12 cellular contexts compared by ENCODE assay signal in the genomic region with DNA sequence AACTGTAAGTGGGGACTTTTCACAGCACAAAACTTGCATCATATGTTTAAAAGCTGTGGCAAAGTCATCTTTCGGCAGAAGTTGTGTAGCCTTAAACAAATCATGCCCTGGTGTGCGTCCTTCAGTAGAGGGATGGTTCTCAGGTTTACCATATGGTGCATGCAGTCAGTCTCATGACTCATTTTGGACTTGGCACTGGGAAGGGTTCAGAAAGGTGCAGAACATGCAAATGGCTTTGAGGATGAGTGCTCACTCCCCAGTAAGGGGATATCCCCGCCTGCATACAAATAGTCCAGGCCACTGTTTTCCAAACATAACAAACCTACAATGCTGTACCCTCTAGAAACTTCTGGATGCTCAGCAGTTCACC.
DNase-seq lines count a peak whose midpoint lies in the region; ATAC-seq, FAIRE-seq and TF ChIP-seq lines count a peak whose summit lies in the region.
"Had no signal": no experiment of that assay in that cellular context is flagged by ENCODE, and none has a peak within 500 bp of the region (broad histone marks: within the 10 kb centered on the region; RNA-seq: fewer than 3 reads in every experiment).

No MANE protein-coding gene starts in this region.

- no peak overlapping the region for H4K8ac ChIP-seq in mesendoderm (ENCODE audit: low read depth, low read length)

- no peaks in the 10 kb centered on the region for H3K79me1 ChIP-seq in mesendoderm (ENCODE audit: low read length)

- H3K4ac ChIP-seq in mesendoderm (ENCODE audit: low read depth, low read length), result no peak overlapping the region

- CTCF ChIA-PET in CD4-positive, alpha-beta T cell (lab: Charles Lee), result no interaction called here
- CTCF ChIA-PET in activated naive CD4-positive, alpha-beta T cell treated with anti-CD3 and anti-CD28 coated beads for 36 hours (lab: Charles Lee), result interaction anchor here (0.6 kb wide), 1 partner anchor 645 kb away, joined by 3 read pairs; no protein-coding TSS in a partner anchor

- no peaks in the 10 kb centered on the region for H3K36me3 ChIP-seq in mesendoderm (ENCODE audit: control insufficient read depth, insufficient read depth, low read length)

- no peak overlapping the region for H3K4me3 Mint-ChIP-seq in CD4-positive, alpha-beta T cell
- no peak overlapping the region for H3K4me3 Mint-ChIP-seq in activated naive CD4-positive, alpha-beta T cell treated with anti-CD3 and anti-CD28 coated beads for 36 hours
- H3K4me3 Mint-ChIP-seq: nephron; stimulated activated naive CD8-positive, alpha-beta T cell treated with anti-CD3 and anti-CD28 coated beads, Interleukin-15, amount 100 ng/mL, for 72 hours had no signal

- no peaks in the 10 kb centered on the region for H3K4me1 ChIP-seq in mesendoderm (ENCODE audit: control insufficient read depth, low read depth, low read length)

- H3K27me3 Mint-ChIP-seq in CD4-positive, alpha-beta T cell, result peaks cover 6% of the 10 kb centered on the region
- H3K27me3 Mint-ChIP-seq in activated naive CD4-positive, alpha-beta T cell treated with anti-CD3 and anti-CD28 coated beads for 36 hours (ENCODE audit: low read depth), result peaks cover 19% of the 10 kb centered on the region
- H3K27me3 Mint-ChIP-seq: stimulated activated naive CD8-positive, alpha-beta T cell treated with anti-CD3 and anti-CD28 coated beads, Interleukin-15, amount 100 ng/mL, for 72 hours had no signal

- FAIRE-seq in GM12892 (lab: Jason Lieb, UNC), result peak; percentile 87

- no peak overlapping the region for H3K23ac ChIP-seq in mesendoderm (ENCODE audit: low read length)

- H3K18ac ChIP-seq in mesendoderm (ENCODE audit: low read length), result no peak overlapping the region

- no peaks in the 10 kb centered on the region for H3K36me3 Mint-ChIP-seq in CD4-positive, alpha-beta T cell (ENCODE audit: low read depth)
- H3K36me3 Mint-ChIP-seq in activated naive CD4-positive, alpha-beta T cell treated with anti-CD3 and anti-CD28 coated beads for 36 hours (ENCODE audit: low read depth), result no peaks in the 10 kb centered on the region

- intact Hi-C loops in CD4-positive, alpha-beta T cell (cut with DNase I, micrococcal nuclease), result no loop called here
- intact Hi-C loops in activated naive CD4-positive, alpha-beta T cell treated with anti-CD3 and anti-CD28 coated beads for 36 hours (cut with micrococcal nuclease), result no loop called here

- H3K9ac ChIP-seq in mesendoderm (ENCODE audit: low read length), result no peak overlapping the region

- no peak overlapping the region for H3K56ac ChIP-seq in mesendoderm (ENCODE audit: low read length)

- peak; percentile 16 for DNase-seq in GM12892 (ENCODE audit: insufficient read length)
- no peak for DNase-seq in ecto neural progenitor cell (ENCODE audit: low spot score)
- DNase-seq in mesendoderm, result no peak
- DNase-seq in CD4-positive, alpha-beta T cell, result no peak
- no peak for DNase-seq in activated naive CD4-positive, alpha-beta T cell treated with anti-CD3 and anti-CD28 coated beads for 36 hours
- DNase-seq: amygdala; stimulated activated naive CD8-positive, alpha-beta T cell treated with anti-CD3 and anti-CD28 coated beads, Interleukin-15, amount 100 ng/mL, for 72 hours had no signal

- no peak overlapping the region for H2AK5ac ChIP-seq in mesendoderm (ENCODE audit: low read length)

- no peak overlapping the region for H3K27ac ChIP-seq in mesendoderm (ENCODE audit: low read depth, low read length)
- no peak overlapping the region for H3K27ac ChIP-seq in CD4-positive, alpha-beta T cell (ENCODE audit: low read depth, low read length)
- H3K27ac ChIP-seq: SK-N-MC had no signal

- no peak overlapping the region for H3K4me3 ChIP-seq in mesendoderm (ENCODE audit: low read length)
- H3K4me3 ChIP-seq: SK-N-MC had no signal

- H4K5ac ChIP-seq in mesendoderm (ENCODE audit: low read length), result no peak overlapping the region

- no peak overlapping the region for H2BK15ac ChIP-seq in mesendoderm (replicated peaks; ENCODE audit: low read depth)

- WGBS in mesendoderm (ENCODE audit: extremely low coverage, insufficient coverage, low lambda C conversion rate), result no CpG with 5 or more reads among the region's 3 CpGs

- H3K27ac Mint-ChIP-seq in CD4-positive, alpha-beta T cell, result no peak overlapping the region
- H3K27ac Mint-ChIP-seq in activated naive CD4-positive, alpha-beta T cell treated with anti-CD3 and anti-CD28 coated beads for 36 hours, result no peak overlapping the region
- H3K27ac Mint-ChIP-seq: nephron; stimulated activated naive CD8-positive, alpha-beta T cell treated with anti-CD3 and anti-CD28 coated beads, Interleukin-15, amount 100 ng/mL, for 72 hours had no signal

- peak; percentile 85 for ATAC-seq in GM19438 (IDR thresholded peaks at IDR 0.05; ENCODE audit: low read depth, unreplicated experiment)
- peak; percentile 89 for ATAC-seq in HG02870 (IDR thresholded peaks at IDR 0.05; ENCODE audit: unreplicated experiment)
- peak; percentile 95 for ATAC-seq in HG03565 (IDR thresholded peaks at IDR 0.05; ENCODE audit: unreplicated experiment)
- no peak for ATAC-seq in CD4-positive, alpha-beta T cell (ENCODE audit: poor library complexity)
- ATAC-seq: stimulated activated naive CD8-positive, alpha-beta T cell treated with anti-CD3 and anti-CD28 coated beads, Interleukin-15, amount 100 ng/mL, for 72 hours had no signal

- no peak for TF ChIP-seq CTCF in CD4-positive, alpha-beta T cell (IDR thresholded peaks at IDR 0.05)

- H3K79me2 ChIP-seq in mesendoderm (ENCODE audit: control insufficient read depth, insufficient read depth, low read length), result no peaks in the 10 kb centered on the region

- H2BK5ac ChIP-seq in mesendoderm (ENCODE audit: low read length), result no peak overlapping the region

- no peak overlapping the region for H3K4me2 ChIP-seq in mesendoderm (ENCODE audit: low read length)

- no peak for TF ChIP-seq POLR2A in GM12892 (IDR thresholded peaks at IDR 0.05; ENCODE audit: low read depth, low read length)

- no peaks in the 10 kb centered on the region for H3K9me3 Mint-ChIP-seq in CD4-positive, alpha-beta T cell
- H3K9me3 Mint-ChIP-seq in activated naive CD4-positive, alpha-beta T cell treated with anti-CD3 and anti-CD28 coated beads for 36 hours, result no peaks in the 10 kb centered on the region
- H3K9me3 Mint-ChIP-seq: stimulated activated naive CD8-positive, alpha-beta T cell treated with anti-CD3 and anti-CD28 coated beads, Interleukin-15, amount 100 ng/mL, for 72 hours had no signal

- no peak overlapping the region for H2BK120ac ChIP-seq in mesendoderm (ENCODE audit: low read depth, low read length)

- no peaks in the 10 kb centered on the region for H3K9me3 ChIP-seq in CD4-positive, alpha-beta T cell (ENCODE audit: control insufficient read depth, low read length)

- POLR2A ChIA-PET in CD4-positive, alpha-beta T cell (lab: Charles Lee), result no interaction called here

- H3K27me3 ChIP-seq in mesendoderm (ENCODE audit: insufficient read depth, low read length, poor library complexity), result no peaks in the 10 kb centered on the region
- H3K27me3 ChIP-seq in CD4-positive, alpha-beta T cell (ENCODE audit: control insufficient read depth, insufficient read depth, low read length), result no peaks in the 10 kb centered on the region

- no peaks in the 10 kb centered on the region for H3K4me1 Mint-ChIP-seq in CD4-positive, alpha-beta T cell (ENCODE audit: low read depth)
- H3K4me1 Mint-ChIP-seq in activated naive CD4-positive, alpha-beta T cell treated with anti-CD3 and anti-CD28 coated beads for 36 hours (ENCODE audit: low read depth), result no peaks in the 10 kb centered on the region
- H3K4me1 Mint-ChIP-seq: stimulated activated naive CD8-positive, alpha-beta T cell treated with anti-CD3 and anti-CD28 coated beads, Interleukin-15, amount 100 ng/mL, for 72 hours had no signal
